28 cellular contexts compared by ENCODE assay signal in the genomic region with DNA sequence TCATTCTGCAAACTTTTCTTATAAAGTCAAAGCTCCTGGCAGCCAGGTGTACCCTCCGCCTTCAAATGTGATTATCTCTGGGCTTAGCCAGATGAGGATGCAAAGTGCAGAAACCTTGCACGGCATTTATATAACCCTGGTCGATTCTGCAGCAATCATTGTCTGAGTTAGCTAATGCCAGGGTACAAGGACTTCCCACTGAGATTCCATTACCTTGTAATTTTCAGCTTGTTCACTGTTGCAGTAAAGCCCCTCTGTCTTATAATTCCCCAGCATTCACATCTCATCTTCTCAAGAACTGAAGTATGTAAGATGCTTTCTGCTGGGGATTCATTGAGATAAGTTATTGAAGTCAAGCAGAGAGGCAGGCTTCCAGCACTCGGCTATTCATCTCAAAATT.
"Had no signal": no experiment of that assay in that cellular context is flagged by ENCODE, and none has a peak within 500 bp of the region (broad histone marks: within the 10 kb centered on the region; RNA-seq: fewer than 3 reads in every experiment).

No MANE protein-coding gene starts in this region.

- DNase-seq: colonic mucosa; cortex of kidney; dermis blood vessel endothelial cell; dorsolateral prefrontal cortex; effector CD4-positive, alpha-beta T cell; effector CD8-positive, alpha-beta T cell; effector memory CD4-positive, alpha-beta T cell; effector memory CD8-positive, alpha-beta T cell; endodermal cell; erythroblast; esophagus squamous epithelium; foreskin fibroblast; foreskin keratinocyte; foreskin melanocyte; gastrocnemius medialis; glutamatergic neuron; head of caudate nucleus; heart left ventricle; heart right ventricle had no signal

- H3K9me3 ChIP-seq: colonic mucosa, gastrocnemius medialis had no signal

- ATAC-seq: effector memory CD8-positive, alpha-beta T cell; esophagus mucosa; foreskin keratinocyte; gastrocnemius medialis; gastroesophageal sphincter; heart left ventricle; heart right ventricle had no signal

- H3K27me3 ChIP-seq: colonic mucosa, esophagus muscularis mucosa, foreskin keratinocyte, gastrocnemius medialis, hepatocyte had no signal

- H2AFZ ChIP-seq: hepatocyte had no signal

- H3K36me3 ChIP-seq: colonic mucosa, esophagus muscularis mucosa, esophagus squamous epithelium, gastrocnemius medialis, gastroesophageal sphincter, heart left ventricle, heart right ventricle had no signal

- H3K4me3 ChIP-seq: colonic mucosa, coronary artery, dorsolateral prefrontal cortex, esophagus muscularis mucosa, esophagus squamous epithelium, gastrocnemius medialis, gastroesophageal sphincter, heart left ventricle, heart right ventricle, hepatocyte had no signal

- H3K4me2 ChIP-seq: hepatocyte had no signal

- H3K27ac ChIP-seq: colonic mucosa, coronary artery, dorsolateral prefrontal cortex, epithelial cell of prostate, esophagus muscularis mucosa, esophagus squamous epithelium, foreskin keratinocyte, gastrocnemius medialis, gastroesophageal sphincter, heart left ventricle, heart right ventricle, hepatocyte had no signal

- H3K79me2 ChIP-seq: hepatocyte had no signal

- FAIRE-seq: endometrium, endothelial cell of umbilical vein, frontal cortex had no signal
